1 cellular context compared by ENCODE assay signal in the genomic region with DNA sequence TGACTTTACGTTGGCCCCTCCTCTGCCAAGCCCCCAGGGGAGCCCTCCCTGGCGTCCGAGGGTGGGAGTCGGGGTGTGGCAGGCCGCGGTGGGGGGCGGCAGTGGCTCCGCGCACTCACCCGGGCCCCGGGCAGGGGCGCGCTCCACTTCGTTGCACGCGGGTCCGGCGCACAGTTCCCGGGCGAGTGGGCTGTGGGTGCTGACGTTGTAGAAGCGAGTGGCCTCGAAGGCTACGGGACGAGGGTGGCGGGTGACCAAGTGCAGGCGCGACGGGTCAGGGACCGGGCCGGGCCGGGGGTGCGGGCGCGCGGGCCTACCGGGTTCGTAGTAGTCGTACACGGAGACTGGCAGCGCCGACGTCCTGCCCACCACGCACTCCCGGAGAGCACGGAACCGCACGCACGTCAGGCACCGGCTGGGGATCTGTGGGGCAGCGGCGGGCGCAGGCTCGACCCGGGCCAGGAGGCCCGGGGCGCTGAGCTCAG.
TF ChIP-seq lines count a peak whose summit lies in the region.

No MANE protein-coding gene starts in this region.

TF ChIP-seq in H1, 55 proteins besides CTCF, POLR2A, EP300 and RAD21 (continued from another document):
- TF ChIP-seq, protein P1, sequence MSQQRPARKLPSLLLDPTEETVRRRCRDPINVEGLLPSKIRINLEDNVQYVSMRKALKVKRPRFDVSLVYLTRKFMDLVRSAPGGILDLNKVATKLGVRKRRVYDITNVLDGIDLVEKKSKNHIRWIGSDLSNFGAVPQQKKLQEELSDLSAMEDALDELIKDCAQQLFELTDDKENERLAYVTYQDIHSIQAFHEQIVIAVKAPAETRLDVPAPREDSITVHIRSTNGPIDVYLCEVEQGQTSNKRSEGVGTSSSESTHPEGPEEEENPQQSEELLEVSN (IDR thresholded peaks at IDR 0.05), result peak; percentile 51; the same call in 1 of the 2 replicates
- TF ChIP-seq HDAC2 (IDR thresholded peaks at IDR 0.05; ENCODE audit: borderline replicate concordance in 1 of 2, low read depth in 2 of 2, low read length in 2 of 2) (peak in 1 of 2 experiments; percentile 72; a peak in 1 of 4 replicates), KDM1A (IDR thresholded peaks at IDR 0.05; ENCODE audit: borderline replicate concordance, low read length) (no peak), CBX5 (IDR thresholded peaks at IDR 0.05; ENCODE audit: low read depth, low read length) (no peak), SIN3A (conservative IDR thresholded peaks at IDR 0.05 in 1 of 2, IDR thresholded peaks at IDR 0.05 in 1 of 2; ENCODE audit: low read depth in 1 of 2, low read length in 2 of 2) (peak in 1 of 2 experiments; percentile 58; a peak in 2 of 4 replicates), CREB1 (IDR thresholded peaks at IDR 0.05) (peak; percentile 68; the same call in 1 of the 2 replicates)
TF ChIP-seq in H1: peak in this region for 6.
